1 cellular context compared by ENCODE assay signal in the genomic region with DNA sequence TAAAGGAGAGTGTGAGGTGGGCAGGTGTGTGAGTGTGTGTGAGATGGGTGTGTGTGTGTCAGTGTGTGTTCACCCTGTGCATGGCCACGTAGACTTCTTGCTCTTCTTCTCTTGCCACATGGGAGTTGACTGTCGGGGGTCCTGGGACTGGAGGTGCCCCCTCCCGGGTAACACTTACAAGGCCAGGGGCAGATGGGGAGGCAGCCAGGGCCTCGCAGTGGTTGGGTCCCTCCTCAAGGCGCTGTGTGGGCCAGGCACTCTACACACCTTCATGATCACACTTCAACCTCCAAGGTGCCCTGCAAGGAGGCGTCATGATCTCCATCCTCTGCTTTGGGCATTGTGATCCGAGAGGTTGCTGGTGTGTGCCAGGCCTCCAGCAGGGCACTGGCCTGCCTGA.
TF ChIP-seq lines count a peak whose summit lies in the region.

No MANE protein-coding gene starts in this region.

TF ChIP-seq in HepG2, 621 proteins besides CTCF, POLR2A, EP300 and RAD21:
- TF ChIP-seq IKZF1 (IDR thresholded peaks at IDR 0.05) (0 out of 2 replicates have a peak, but pooled peaks have one; percentile 30), DR1 (CRISPR knock-in tag; IDR thresholded peaks at IDR 0.05) (no peak)
- TF ChIP-seq, protein P1, sequence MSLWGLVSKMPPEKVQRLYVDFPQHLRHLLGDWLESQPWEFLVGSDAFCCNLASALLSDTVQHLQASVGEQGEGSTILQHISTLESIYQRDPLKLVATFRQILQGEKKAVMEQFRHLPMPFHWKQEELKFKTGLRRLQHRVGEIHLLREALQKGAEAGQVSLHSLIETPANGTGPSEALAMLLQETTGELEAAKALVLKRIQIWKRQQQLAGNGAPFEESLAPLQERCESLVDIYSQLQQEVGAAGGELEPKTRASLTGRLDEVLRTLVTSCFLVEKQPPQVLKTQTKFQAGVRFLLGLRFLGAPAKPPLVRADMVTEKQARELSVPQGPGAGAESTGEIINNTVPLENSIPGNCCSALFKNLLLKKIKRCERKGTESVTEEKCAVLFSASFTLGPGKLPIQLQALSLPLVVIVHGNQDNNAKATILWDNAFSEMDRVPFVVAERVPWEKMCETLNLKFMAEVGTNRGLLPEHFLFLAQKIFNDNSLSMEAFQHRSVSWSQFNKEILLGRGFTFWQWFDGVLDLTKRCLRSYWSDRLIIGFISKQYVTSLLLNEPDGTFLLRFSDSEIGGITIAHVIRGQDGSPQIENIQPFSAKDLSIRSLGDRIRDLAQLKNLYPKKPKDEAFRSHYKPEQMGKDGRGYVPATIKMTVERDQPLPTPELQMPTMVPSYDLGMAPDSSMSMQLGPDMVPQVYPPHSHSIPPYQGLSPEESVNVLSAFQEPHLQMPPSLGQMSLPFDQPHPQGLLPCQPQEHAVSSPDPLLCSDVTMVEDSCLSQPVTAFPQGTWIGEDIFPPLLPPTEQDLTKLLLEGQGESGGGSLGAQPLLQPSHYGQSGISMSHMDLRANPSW (CRISPR knock-in tag; IDR thresholded peaks at IDR 0.05; ENCODE audit: borderline replicate concordance) = no peak
TF ChIP-seq in HepG2: peak in this region for 1.
